Comparison of ENCODE assay signal across 23 cellular contexts in the genomic region with DNA sequence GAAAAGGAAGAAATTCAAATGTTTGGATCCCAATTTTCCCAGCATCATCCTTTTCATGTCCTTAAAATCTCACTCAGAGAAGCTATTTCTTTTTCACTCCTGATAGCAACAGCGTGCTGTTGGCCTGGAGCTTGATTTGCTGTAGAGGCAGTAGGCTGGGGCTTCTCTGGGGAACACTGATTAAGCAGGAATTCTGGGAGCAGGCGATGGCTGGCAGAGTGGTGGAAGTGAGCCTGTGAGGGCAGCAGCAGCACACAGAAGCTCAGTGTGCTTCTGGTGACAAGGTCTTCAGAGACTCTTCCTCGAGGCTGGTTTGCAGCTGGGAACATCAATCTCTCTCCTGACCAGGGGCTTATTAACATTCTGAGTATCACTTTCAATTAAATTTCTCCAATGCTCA.
"Had no signal": no experiment of that assay in that cellular context is flagged by ENCODE, and none has a peak within 500 bp of the region (broad histone marks: within the 10 kb centered on the region; RNA-seq: fewer than 3 reads in every experiment).

No MANE protein-coding gene starts in this region.

- H3K4me1 ChIP-seq: body of pancreas, colonic mucosa, heart left ventricle, sigmoid colon, stomach, upper lobe of right lung had no signal

- DNase-seq: activated B cell treated with CpG ODN at 0.5 μM for 24 hours; activated CD4-positive, alpha-beta memory T cell treated with anti-CD3 and anti-CD28 coated beads, Interleukin-2, amount 10 ng/mL, durations not matched to agents 7 days and 5 days; activated CD4-positive, alpha-beta T cell treated with anti-CD3 and anti-CD28 coated beads for 4 hours; activated CD8-positive, alpha-beta memory T cell treated with anti-CD3 and anti-CD28 coated beads, Interleukin-2, amount 10 ng/mL, durations not matched to agents 7 days and 5 days; activated naive CD4-positive, alpha-beta T cell; activated naive CD8-positive, alpha-beta T cell treated with anti-CD3 and anti-CD28 coated beads for 36 hours; amniotic stem cell; body of pancreas; colonic mucosa; foreskin melanocyte; immature natural killer cell; mesenchymal stem cell; occipital lobe; sigmoid colon; stimulated activated CD4-positive, alpha-beta T cell treated with anti-CD3 and anti-CD28 coated beads, Interleukin-4, amount 100 ng/mL, for 24 hours; stomach; SW 1271; upper lobe of right lung had no signal

- ATAC-seq: activated CD8-positive, alpha-beta memory T cell treated with anti-CD3 and anti-CD28 coated beads, Interleukin-2, amount 10 ng/mL, durations not matched to agents 7 days and 5 days; activated T-helper 17 cell treated with anti-CD3 and anti-CD28 coated beads, Interleukin-2, amount 50 U/mL, for 72 hours; body of pancreas; heart left ventricle; natural killer cell treated with Interleukin-12 subunit alpha and Interleukin-12 subunit beta and Interleukin-15 and Interleukin-18, amount 100 ng/mL, for 72 hours; stimulated activated effector memory CD8-positive, alpha-beta T cell treated with anti-CD3 and anti-CD28 coated beads, Interleukin-12 subunit alpha, Interleukin-12 subunit beta, amount 100 ng/mL, for 72 hours; upper lobe of right lung had no signal

- H3K4me3 ChIP-seq: body of pancreas, colonic mucosa, heart left ventricle, sigmoid colon, stomach, thoracic aorta, upper lobe of right lung had no signal

- H3K27me3 ChIP-seq: body of pancreas, colonic mucosa, heart left ventricle, sigmoid colon, stomach, upper lobe of right lung had no signal

- H3K27ac ChIP-seq: body of pancreas, colonic mucosa, heart left ventricle, sigmoid colon, stomach, thoracic aorta, upper lobe of right lung had no signal

- H3K9me3 ChIP-seq: body of pancreas, colonic mucosa, heart left ventricle, sigmoid colon, stomach, thoracic aorta, upper lobe of right lung had no signal

- H3K36me3 ChIP-seq: colonic mucosa, heart left ventricle, sigmoid colon, stomach, thoracic aorta, upper lobe of right lung had no signal
